ENCODE assay signal across 12 cellular contexts in the genomic region with DNA sequence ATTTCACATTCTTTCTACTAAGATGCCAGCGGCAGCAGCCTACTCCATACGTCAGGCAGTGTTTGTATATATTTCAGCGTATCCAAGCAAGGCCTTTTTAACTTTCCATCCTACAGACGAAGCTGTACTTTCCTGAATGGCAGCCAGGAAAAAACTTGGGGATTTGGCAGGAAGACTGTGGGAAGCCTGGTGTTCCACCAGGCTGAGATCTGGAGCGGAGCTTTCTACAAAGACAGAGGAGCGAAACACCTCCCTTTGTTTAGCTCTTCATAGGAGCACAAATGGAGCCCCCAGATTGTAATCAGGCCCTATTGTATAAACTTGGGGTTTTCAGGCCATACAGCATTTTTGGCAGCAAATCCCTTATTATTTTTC.
DNase-seq lines count a peak whose midpoint lies in the region; ATAC-seq and TF ChIP-seq lines count a peak whose summit lies in the region.
"Had no signal": no experiment of that assay in that cellular context is flagged by ENCODE, and none has a peak within 500 bp of the region (broad histone marks: within the 10 kb centered on the region; RNA-seq: fewer than 3 reads in every experiment).

No MANE protein-coding gene starts in this region.

- H3K79me1 ChIP-seq in trophoblast cell (ENCODE audit: low read length): no peaks in the 10 kb centered on the region

- H2AK5ac ChIP-seq in trophoblast cell (ENCODE audit: low read length): no peak overlapping the region

- no peak overlapping the region for H2AFZ ChIP-seq in trophoblast cell (ENCODE audit: insufficient read depth, low read length, poor library complexity)

- H3K4me2 ChIP-seq in trophoblast cell (ENCODE audit: low read length): no peak overlapping the region

- no peak overlapping the region for H4K8ac ChIP-seq in trophoblast cell (ENCODE audit: low read depth, low read length)

- H3K79me2 ChIP-seq in trophoblast cell (ENCODE audit: control insufficient read depth, insufficient read depth, low read length, poor library complexity): no peaks in the 10 kb centered on the region

- no peak for TF ChIP-seq CTCF in AG09319 (IDR thresholded peaks at IDR 0.05; ENCODE audit: low read depth, low read length)
- peak in 2 of 4 experiments; percentile 14 to 36 for TF ChIP-seq CTCF in gastroesophageal sphincter (IDR thresholded peaks at IDR 0.05)

- TF ChIP-seq POLR2A in gastroesophageal sphincter (IDR thresholded peaks at IDR 0.05): no peak

- H3K23ac ChIP-seq in trophoblast cell (ENCODE audit: low read length): no peak overlapping the region

- H3K9ac ChIP-seq in adipocyte (ENCODE audit: low read length): peak overlapping the region; percentile 73
- H3K9ac ChIP-seq in trophoblast cell (ENCODE audit: low read length): no peak overlapping the region

- peak; percentile 52 for ATAC-seq in gastroesophageal sphincter
- ATAC-seq in HG03378 (IDR thresholded peaks at IDR 0.05; ENCODE audit: unreplicated experiment): no peak

- no peak overlapping the region for H2BK5ac ChIP-seq in trophoblast cell (ENCODE audit: low read depth, low read length, poor library complexity)

- peak; percentile 55 for DNase-seq in AG09319 (ENCODE audit: extremely low read depth, low read depth)
- peak; percentile 47 for DNase-seq in adipocyte (ENCODE audit: low read depth)
- DNase-seq in trophoblast cell: peak; percentile 25 to 76
- no peak for DNase-seq in RPMI8226
- DNase-seq in UCSD-AML1 (lab: John Stamatoyannopoulos, UW; ENCODE audit: unreplicated experiment): no peak
- no peak for DNase-seq in NCI-H146 (lab: John Stamatoyannopoulos, UW)
- DNase-seq: activated CD8-positive, alpha-beta memory T cell treated with anti-CD3 and anti-CD28 coated beads, Interleukin-2, amount 50 U/mL, for 4 hours; stimulated activated CD4-positive, alpha-beta T cell treated with anti-CD3 and anti-CD28 coated beads, Interleukin-12 subunit alpha, Interleukin-12 subunit beta, amount 100 ng/mL, for 4 hours had no signal

- no peak overlapping the region for H4K91ac ChIP-seq in trophoblast cell (ENCODE audit: low read depth, low read length)

- H3K9me3 ChIP-seq in adipocyte (ENCODE audit: control insufficient read depth, low read length) (no peaks in the 10 kb centered on the region), gastroesophageal sphincter (no peaks in the 10 kb centered on the region), trophoblast cell (ENCODE audit: insufficient read depth, low read depth, low read length) (no peaks in the 10 kb centered on the region)

- H3K27me3 ChIP-seq in adipocyte (replicated peaks; ENCODE audit: control insufficient read depth, insufficient read depth, low read length): no peaks in the 10 kb centered on the region
- no peaks in the 10 kb centered on the region for H3K27me3 ChIP-seq in gastroesophageal sphincter
- H3K27me3 ChIP-seq in trophoblast cell (ENCODE audit: insufficient read depth, low read length): no peaks in the 10 kb centered on the region

- TF ChIP-seq EP300 in gastroesophageal sphincter (IDR thresholded peaks at IDR 0.05): no peak

- H3K36me3 ChIP-seq in adipocyte (ENCODE audit: control insufficient read depth, insufficient read depth, low read length, severe bottlenecking): no peaks in the 10 kb centered on the region
- no peaks in the 10 kb centered on the region for H3K36me3 ChIP-seq in gastroesophageal sphincter
- no peaks in the 10 kb centered on the region for H3K36me3 ChIP-seq in trophoblast cell (ENCODE audit: control insufficient read depth in 1 of 2, insufficient read depth in 2 of 2, low read length in 2 of 2)

- no peak overlapping the region for H3K18ac ChIP-seq in trophoblast cell (ENCODE audit: low read length)

- WGBS in gastroesophageal sphincter (ENCODE audit: low coverage in 1 of 2), 2 donors: 16 to 25% methylated on average over 4 of the region's 6 CpGs
- WGBS in trophoblast cell (ENCODE audit: extremely low coverage, insufficient coverage, insufficient read length): no CpG with 5 or more reads among the region's 6 CpGs

- peak overlapping the region; percentile 0 for H2BK12ac ChIP-seq in trophoblast cell (ENCODE audit: low read length)

- H4K12ac ChIP-seq in trophoblast cell (ENCODE audit: low read depth, low read length): no peak overlapping the region

- H3K14ac ChIP-seq in trophoblast cell (ENCODE audit: low read length): no peak overlapping the region

- H3K4me3 ChIP-seq in adipocyte (ENCODE audit: low read length) (peak overlapping the region; percentile 68), gastroesophageal sphincter (peak overlapping the region in 1 of 2 donors; percentile 5), trophoblast cell (ENCODE audit: low read depth, low read length) (no peak overlapping the region)
- H3K4me3 ChIP-seq: K562 had no signal

- no peak overlapping the region for H2BK120ac ChIP-seq in trophoblast cell (ENCODE audit: insufficient read depth, low read length, poor library complexity)

- no peak overlapping the region for H3K4ac ChIP-seq in trophoblast cell (ENCODE audit: low read depth, low read length)

- H3K4me1 ChIP-seq in adipocyte (ENCODE audit: control insufficient read depth, insufficient read depth, low read length) (peaks cover 53% of the 10 kb centered on the region), gastroesophageal sphincter (peaks cover 22 to 57% (median 34%) of the 10 kb centered on the region in 3 donors), trophoblast cell (ENCODE audit: control insufficient read depth in 1 of 2, insufficient read depth in 2 of 2, low read length in 2 of 2) (peaks cover 4 to 13% of the 10 kb centered on the region in 2 experiments)

- H3K27ac ChIP-seq in gastroesophageal sphincter: peak overlapping the region; percentile 81 to 98 (median 84)
- no peak overlapping the region for H3K27ac ChIP-seq in trophoblast cell (ENCODE audit: low read depth, low read length)
- H3K27ac ChIP-seq: C4-2B had no signal

Comparison
In these comparisons a context has a peak if more than half of its experiments do, and no peak if none do; other contexts are left out.
1. DNase-seq: peak in AG09319 (single experiment), adipocyte (single experiment) and trophoblast cell (2 of 2); none in RPMI8226 (single experiment), UCSD-AML1 (single experiment) and NCI-H146 (single experiment).